In the genomic region with DNA sequence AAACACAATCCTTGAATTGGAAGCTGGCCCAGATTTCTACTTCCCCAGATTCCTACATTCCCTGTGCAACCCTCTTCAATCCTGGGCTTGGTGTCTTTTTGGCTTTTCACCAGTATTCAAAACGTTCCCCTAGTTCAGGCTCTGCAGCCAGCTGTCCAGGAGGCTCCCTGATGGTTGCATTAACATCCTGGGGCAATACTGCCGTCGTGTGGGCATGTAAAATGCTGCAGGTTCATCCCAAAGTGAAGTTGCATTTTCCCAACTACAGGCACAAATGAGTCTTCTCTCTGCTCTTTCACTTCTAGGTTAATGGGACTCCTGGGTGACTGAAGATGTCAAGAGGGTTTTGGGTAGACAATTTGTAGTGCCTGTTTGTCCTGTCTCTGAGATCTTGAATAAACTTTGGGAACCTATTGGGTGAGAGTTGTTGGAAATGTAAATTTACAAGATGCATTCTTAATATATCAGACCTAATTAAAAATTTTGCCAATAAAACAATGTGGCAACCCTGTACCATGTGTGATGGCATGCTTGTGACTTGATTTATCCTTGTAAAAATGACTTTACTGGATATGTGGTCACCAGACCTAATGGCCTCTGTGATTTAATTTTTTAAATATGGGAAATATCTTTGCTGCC, we compare ENCODE assay signal across 9 cellular contexts. TPM values are rescaled to one million over a fixed set of nuclear protein-coding genes. Genes with fewer than 3 reads are reported as not detected.
DNase-seq lines count a peak whose midpoint lies in the region; ATAC-seq lines count a peak whose summit lies in the region.
"Had no signal": no experiment of that assay in that cellular context is flagged by ENCODE, and none has a peak within 500 bp of the region (broad histone marks: within the 10 kb centered on the region; RNA-seq: fewer than 3 reads in every experiment).

No MANE protein-coding gene starts in this region.

- H3K36me3 Mint-ChIP-seq in activated naive CD4-positive, alpha-beta T cell treated with anti-CD3 and anti-CD28 coated beads, Interleukin-2, amount 10 ng/mL, durations not matched to agents 7 days and 5 days, result no peaks in the 10 kb centered on the region
- H3K36me3 Mint-ChIP-seq: activated naive CD4-positive, alpha-beta T cell treated with anti-CD3 and anti-CD28 coated beads, Interleukin-2, amount 50 U/mL, for 24 hours had no signal

- CTCF ChIA-PET in activated naive CD4-positive, alpha-beta T cell treated with anti-CD3 and anti-CD28 coated beads, Interleukin-2, amount 10 ng/mL, durations not matched to agents 7 days and 5 days (lab: Charles Lee), result interaction anchor here (0.6 kb wide), 1 partner anchor 1604 kb away, joined by 3 read pairs; no protein-coding TSS in a partner anchor

- no peak overlapping the region for H3K27ac Mint-ChIP-seq in activated naive CD4-positive, alpha-beta T cell treated with anti-CD3 and anti-CD28 coated beads, Interleukin-2, amount 10 ng/mL, durations not matched to agents 7 days and 5 days
- H3K27ac Mint-ChIP-seq: activated naive CD4-positive, alpha-beta T cell treated with anti-CD3 and anti-CD28 coated beads, Interleukin-2, amount 50 U/mL, for 24 hours had no signal

- DNase-seq in activated naive CD4-positive, alpha-beta T cell treated with anti-CD3 and anti-CD28 coated beads, Interleukin-2, amount 10 ng/mL, durations not matched to agents 7 days and 5 days, result peak; percentile 23
- no peak for DNase-seq in activated naive CD4-positive, alpha-beta T cell treated with anti-CD3 and anti-CD28 coated beads, Interleukin-2, amount 50 U/mL, for 16 hours
- DNase-seq in NCI-H2107 treated with DMSO at 0.1 percent for 48 hours (lab: John Stamatoyannopoulos, UW; ENCODE audit: unreplicated experiment) (peak; percentile 2), ecto neural progenitor cell (ENCODE audit: low spot score) (peak; percentile 63), renal cortical epithelial cell (ENCODE audit: low read depth) (peak; percentile 8), NCI-H774 (lab: John Stamatoyannopoulos, UW) (no peak)

- ATAC-seq in HG03196 (IDR thresholded peaks at IDR 0.05; ENCODE audit: unreplicated experiment) (no peak), HG03280 (IDR thresholded peaks at IDR 0.05; ENCODE audit: unreplicated experiment) (no peak)

- H3K27me3 Mint-ChIP-seq in activated naive CD4-positive, alpha-beta T cell treated with anti-CD3 and anti-CD28 coated beads, Interleukin-2, amount 10 ng/mL, durations not matched to agents 7 days and 5 days, result peaks cover 5% of the 10 kb centered on the region

- H3K9me3 Mint-ChIP-seq in activated naive CD4-positive, alpha-beta T cell treated with anti-CD3 and anti-CD28 coated beads, Interleukin-2, amount 10 ng/mL, durations not matched to agents 7 days and 5 days, result no peaks in the 10 kb centered on the region
- H3K9me3 Mint-ChIP-seq: activated naive CD4-positive, alpha-beta T cell treated with anti-CD3 and anti-CD28 coated beads, Interleukin-2, amount 50 U/mL, for 24 hours had no signal

- H3K4me1 Mint-ChIP-seq in activated naive CD4-positive, alpha-beta T cell treated with anti-CD3 and anti-CD28 coated beads, Interleukin-2, amount 10 ng/mL, durations not matched to agents 7 days and 5 days, result no peaks in the 10 kb centered on the region
- H3K4me1 Mint-ChIP-seq: activated naive CD4-positive, alpha-beta T cell treated with anti-CD3 and anti-CD28 coated beads, Interleukin-2, amount 50 U/mL, for 24 hours had no signal

- no peak overlapping the region for H3K4me3 Mint-ChIP-seq in activated naive CD4-positive, alpha-beta T cell treated with anti-CD3 and anti-CD28 coated beads, Interleukin-2, amount 10 ng/mL, durations not matched to agents 7 days and 5 days
- H3K4me3 Mint-ChIP-seq: activated naive CD4-positive, alpha-beta T cell treated with anti-CD3 and anti-CD28 coated beads, Interleukin-2, amount 50 U/mL, for 24 hours had no signal

RNA-seq across cellular contexts. Expression of a gene that starts 28.6 kb away (rescaled TPM):
- not detected in 2 replicates for total RNA-seq in renal cortical epithelial cell

Comparison
In these comparisons a context has a peak if more than half of its experiments do, and no peak if none do; other contexts are left out.
1. DNase-seq: peak in activated naive CD4-positive, alpha-beta T cell treated with anti-CD3 and anti-CD28 coated beads, Interleukin-2, amount 10 ng/mL, durations not matched to agents 7 days and 5 days (single experiment), NCI-H2107 treated with DMSO at 0.1 percent for 48 hours (single experiment), ecto neural progenitor cell (single experiment) and renal cortical epithelial cell (single experiment); none in activated naive CD4-positive, alpha-beta T cell treated with anti-CD3 and anti-CD28 coated beads, Interleukin-2, amount 50 U/mL, for 16 hours (single experiment) and NCI-H774 (single experiment).